ENCODE assay signal across 23 cellular contexts in the genomic region with DNA sequence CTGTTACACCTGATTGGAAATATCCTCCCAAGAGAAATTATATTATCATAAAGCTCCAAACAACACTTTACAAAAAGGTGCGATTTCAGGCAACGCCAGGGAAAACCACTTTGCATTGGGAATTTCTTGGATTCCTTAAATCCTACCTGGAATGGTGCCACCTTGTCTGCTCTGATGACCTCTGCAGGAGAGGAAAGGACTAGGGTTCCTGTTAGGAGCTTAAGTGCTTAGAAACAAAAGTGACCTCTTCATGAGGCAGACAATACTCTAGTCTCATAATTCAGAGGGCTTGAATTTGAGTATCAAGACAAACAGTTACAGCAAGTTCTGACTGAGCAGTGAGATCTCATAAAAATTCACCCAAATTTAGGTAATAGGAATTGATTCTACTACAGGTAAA. TPM values are rescaled to one million over a fixed set of nuclear protein-coding genes. Genes with fewer than 3 reads are reported as not detected.
DNase-seq lines count a peak whose midpoint lies in the region; ATAC-seq, FAIRE-seq and TF ChIP-seq lines count a peak whose summit lies in the region.
"Had no signal": no experiment of that assay in that cellular context is flagged by ENCODE, and none has a peak within 500 bp of the region (broad histone marks: within the 10 kb centered on the region; RNA-seq: fewer than 3 reads in every experiment).

No MANE protein-coding gene starts in this region.

- H3K9me3 ChIP-seq in heart left ventricle (no peaks in the 10 kb centered on the region), adipocyte (ENCODE audit: control insufficient read depth, low read length) (no peaks in the 10 kb centered on the region), upper lobe of left lung (no peaks in the 10 kb centered on the region), HAP-1 (no peaks in the 10 kb centered on the region)
- H3K9me3 ChIP-seq: prostate gland, spleen, thoracic aorta had no signal

- ATAC-seq in heart left ventricle, result no peak
- ATAC-seq in Right ventricle myocardium inferior, result no peak
- no peak for ATAC-seq in upper lobe of left lung (ENCODE audit: low FRiP score in 2 of 2)
- ATAC-seq: T-helper 17 cell had no signal

- H3K4me3 ChIP-seq in heart left ventricle, result no peak overlapping the region
- no peak overlapping the region for H3K4me3 ChIP-seq in adipocyte (ENCODE audit: low read length)
- no peak overlapping the region for H3K4me3 ChIP-seq in upper lobe of left lung
- H3K4me3 ChIP-seq in HAP-1, result no peak overlapping the region
- H3K4me3 ChIP-seq: coronary artery, prostate gland, spleen, thoracic aorta had no signal

- H3K27me3 ChIP-seq in heart left ventricle, result no peaks in the 10 kb centered on the region
- H3K27me3 ChIP-seq in adipocyte (replicated peaks; ENCODE audit: control insufficient read depth, insufficient read depth, low read length), result no peaks in the 10 kb centered on the region
- no peaks in the 10 kb centered on the region for H3K27me3 ChIP-seq in upper lobe of left lung
- no peaks in the 10 kb centered on the region for H3K27me3 ChIP-seq in HAP-1 (ENCODE audit: low read depth)
- H3K27me3 ChIP-seq: spleen had no signal

- no peak overlapping the region for H3K27ac Mint-ChIP-seq in HFFc6
- H3K27ac Mint-ChIP-seq: activated CD8-positive, alpha-beta T cell treated with anti-CD3 and anti-CD28 coated beads for 36 hours; activated T-cell treated with anti-CD3 and anti-CD28 coated beads, Interleukin-2, amount 50 U/mL, for 24 hours; T-helper 17 cell had no signal

- FAIRE-seq in islet of Langerhans (lab: Jason Lieb, UNC), result peak; percentile 87
- FAIRE-seq: astrocyte, frontal cortex had no signal

- CTCF ChIA-PET in HEK293T (lab: Yijun Ruan, JAX), result no interaction called here

- intact Hi-C loops in heart left ventricle (cut with DNase I), result loop anchor here in 1 of 10 donors (10.0 kb wide), 1 partner anchor 599 kb away; no protein-coding TSS in a partner anchor
- intact Hi-C loops in Right ventricle myocardium inferior (cut with DNase I), result no loop called here

- DNase-seq in heart left ventricle, result no peak
- no peak for DNase-seq in Right ventricle myocardium inferior (ENCODE audit: missing footprints)
- DNase-seq in adipocyte (ENCODE audit: low read depth), result no peak
- no peak for DNase-seq in upper lobe of left lung
- no peak for DNase-seq in HFFc6
- DNase-seq in HAP-1 (ENCODE audit: low spot score in 2 of 2), result no peak
- DNase-seq in HEK293T (ENCODE audit: extremely low spot score), result no peak
- DNase-seq: activated CD8-positive, alpha-beta T cell treated with anti-CD3 and anti-CD28 coated beads for 36 hours; activated naive CD4-positive, alpha-beta T cell treated with anti-CD3 and anti-CD28 coated beads, Interleukin-2, amount 10 ng/mL, durations not matched to agents 7 days and 5 days; activated T-cell treated with anti-CD3 and anti-CD28 coated beads, Interleukin-2, amount 50 U/mL, for 24 hours; EL; GOT3; naive B cell; NCI-H1694; spleen; T-helper 17 cell; WERI-Rb-1 had no signal

- TF ChIP-seq CTCF in heart left ventricle (IDR thresholded peaks at IDR 0.05), result no peak
- TF ChIP-seq CTCF in upper lobe of left lung (IDR thresholded peaks at IDR 0.05), result no peak
- TF ChIP-seq CTCF in HFFc6 (IDR thresholded peaks at IDR 0.05), result no peak

- TF ChIP-seq EP300 in upper lobe of left lung (IDR thresholded peaks at IDR 0.05), result no peak

- 57 to 81% (median 65%) methylated on average over 2 of the region's 2 CpGs for WGBS in heart left ventricle, 4 donors
- WGBS in upper lobe of left lung, 2 donors, result 45 to 59% methylated on average over 2 of the region's 2 CpGs

- H3K27ac ChIP-seq in heart left ventricle, result peak overlapping the region in 10 of 12 donors; percentile 22 to 76 (median 38)
- H3K27ac ChIP-seq in upper lobe of left lung, result peak overlapping the region in 3 of 4 donors; percentile 62 to 75 (median 68)
- H3K27ac ChIP-seq: coronary artery, prostate gland, thoracic aorta, WERI-Rb-1 had no signal

- H3K36me3 ChIP-seq in heart left ventricle (no peaks in the 10 kb centered on the region), adipocyte (ENCODE audit: control insufficient read depth, insufficient read depth, low read length, severe bottlenecking) (no peaks in the 10 kb centered on the region), upper lobe of left lung (no peaks in the 10 kb centered on the region), HAP-1 (replicated peaks) (no peaks in the 10 kb centered on the region)
- H3K36me3 ChIP-seq: prostate gland, spleen, thoracic aorta, WERI-Rb-1 had no signal

- peak overlapping the region; percentile 30 for H3K9ac ChIP-seq in adipocyte (ENCODE audit: low read length)

- in situ Hi-C loops in HAP-1 (cut with MboI; ENCODE audit: low sequenced_read_pairs), result loop anchor here (25.0 kb wide), 1 partner anchor 596 kb away; no protein-coding TSS in a partner anchor

- H3K4me1 Mint-ChIP-seq in HFFc6 (ENCODE audit: low read depth), result no peaks in the 10 kb centered on the region
- H3K4me1 Mint-ChIP-seq: activated naive CD4-positive, alpha-beta T cell treated with anti-CD3 and anti-CD28 coated beads, Interleukin-2, amount 10 ng/mL, durations not matched to agents 7 days and 5 days; naive B cell had no signal

- H3K27me3 Mint-ChIP-seq in HFFc6 (ENCODE audit: insufficient read depth), result peaks cover 2% of the 10 kb centered on the region; the same call in 1 of the 2 replicates
- H3K27me3 Mint-ChIP-seq: activated CD8-positive, alpha-beta T cell treated with anti-CD3 and anti-CD28 coated beads for 36 hours; activated T-cell treated with anti-CD3 and anti-CD28 coated beads, Interleukin-2, amount 50 U/mL, for 24 hours had no signal

- POLR2A ChIA-PET in HEK293T (lab: Yijun Ruan, JAX), result no interaction called here

- TF ChIP-seq POLR2A in heart left ventricle (IDR thresholded peaks at IDR 0.05) (no peak), upper lobe of left lung (IDR thresholded peaks at IDR 0.05) (no peak)

- H3K9me3 Mint-ChIP-seq in HFFc6, result no peaks in the 10 kb centered on the region
- H3K9me3 Mint-ChIP-seq: activated CD8-positive, alpha-beta T cell treated with anti-CD3 and anti-CD28 coated beads for 36 hours; activated naive CD4-positive, alpha-beta T cell treated with anti-CD3 and anti-CD28 coated beads, Interleukin-2, amount 10 ng/mL, durations not matched to agents 7 days and 5 days; activated T-cell treated with anti-CD3 and anti-CD28 coated beads, Interleukin-2, amount 50 U/mL, for 24 hours had no signal

- H3K4me1 ChIP-seq in heart left ventricle (peaks cover 0 to 17% (median 9%) of the 10 kb centered on the region in 12 donors), adipocyte (ENCODE audit: control insufficient read depth, insufficient read depth, low read length) (peaks cover 30% of the 10 kb centered on the region), upper lobe of left lung (peaks cover 9 to 15% (median 14%) of the 10 kb centered on the region in 4 donors), HAP-1 (peaks cover 9% of the 10 kb centered on the region)
- H3K4me1 ChIP-seq: prostate gland had no signal

- no peaks in the 10 kb centered on the region for H3K36me3 Mint-ChIP-seq in HFFc6 (ENCODE audit: low read depth)
- H3K36me3 Mint-ChIP-seq: activated naive CD4-positive, alpha-beta T cell treated with anti-CD3 and anti-CD28 coated beads, Interleukin-2, amount 10 ng/mL, durations not matched to agents 7 days and 5 days; naive B cell had no signal

- H3K4me3 Mint-ChIP-seq in HFFc6, result no peak overlapping the region
- H3K4me3 Mint-ChIP-seq: activated CD8-positive, alpha-beta T cell treated with anti-CD3 and anti-CD28 coated beads for 36 hours; activated naive CD4-positive, alpha-beta T cell treated with anti-CD3 and anti-CD28 coated beads, Interleukin-2, amount 10 ng/mL, durations not matched to agents 7 days and 5 days; activated T-cell treated with anti-CD3 and anti-CD28 coated beads, Interleukin-2, amount 50 U/mL, for 24 hours; naive B cell; T-helper 17 cell had no signal

TF ChIP-seq in HEK293T, 16 proteins besides CTCF, POLR2A, EP300 and RAD21:
- TF ChIP-seq NFRKB (IDR thresholded peaks at IDR 0.05), result no peak
- no peak for TF ChIP-seq HDGF (IDR thresholded peaks at IDR 0.05; ENCODE audit: borderline replicate concordance)
- TF ChIP-seq FOXA1 (IDR thresholded peaks at IDR 0.05), result no peak
- no peak for TF ChIP-seq L3MBTL2 (conservative IDR thresholded peaks at IDR 0.05)
- TF ChIP-seq SUZ12 (IDR thresholded peaks at IDR 0.05), result no peak
- TF ChIP-seq SP1 (IDR thresholded peaks at IDR 0.05), result no peak
- no peak for TF ChIP-seq FOXK2 (IDR thresholded peaks at IDR 0.05)
- TF ChIP-seq LEF1 (IDR thresholded peaks at IDR 0.05; ENCODE audit: borderline replicate concordance), result no peak
- TF ChIP-seq ZNF384 (IDR thresholded peaks at IDR 0.05), result no peak
- no peak for TF ChIP-seq FOXM1 (IDR thresholded peaks at IDR 0.05; ENCODE audit: borderline replicate concordance)
- no peak for TF ChIP-seq ELF4 (IDR thresholded peaks at IDR 0.05)
- TF ChIP-seq CTBP1 (IDR thresholded peaks at IDR 0.05; ENCODE audit: borderline replicate concordance), result no peak
- TF ChIP-seq, protein P1, sequence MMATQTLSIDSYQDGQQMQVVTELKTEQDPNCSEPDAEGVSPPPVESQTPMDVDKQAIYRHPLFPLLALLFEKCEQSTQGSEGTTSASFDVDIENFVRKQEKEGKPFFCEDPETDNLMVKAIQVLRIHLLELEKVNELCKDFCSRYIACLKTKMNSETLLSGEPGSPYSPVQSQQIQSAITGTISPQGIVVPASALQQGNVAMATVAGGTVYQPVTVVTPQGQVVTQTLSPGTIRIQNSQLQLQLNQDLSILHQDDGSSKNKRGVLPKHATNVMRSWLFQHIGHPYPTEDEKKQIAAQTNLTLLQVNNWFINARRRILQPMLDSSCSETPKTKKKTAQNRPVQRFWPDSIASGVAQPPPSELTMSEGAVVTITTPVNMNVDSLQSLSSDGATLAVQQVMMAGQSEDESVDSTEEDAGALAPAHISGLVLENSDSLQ (IDR thresholded peaks at IDR 0.05), result no peak
- TF ChIP-seq TARDBP (IDR thresholded peaks at IDR 0.05), result no peak
- TF ChIP-seq ARNT (IDR thresholded peaks at IDR 0.05), result no peak

RNA-seq across cellular contexts. Expression of a gene that starts 33.9 kb away (rescaled TPM):
- total RNA-seq in heart left ventricle, result 10 to 100 TPM in 2 of 9 donors, 1 to 10 TPM in 7; 2.8 to 10.5 (median 3.3) TPM
- polyA plus RNA-seq in heart left ventricle, result 1 to 10 TPM in 1 of 2 donors, under 1 TPM in 1; 0.65 to 2.3 TPM
- total RNA-seq in Right ventricle myocardium inferior, result 9.4 TPM
- total RNA-seq in upper lobe of left lung, result 10 to 100 TPM; 17.5 to 67.1 (median 31.2) TPM
- 10 to 100 TPM; 12.9 to 21.0 (median 16.4) TPM for total RNA-seq in HFFc6 (2021; fragmentation: NEBNext Ultra II Directional; extraction: Animal tissue kit (Norgen Biotek cat#: 25700))
